24 cellular contexts compared by ENCODE assay signal in genomic region chr1:83706354-83706938, GRCh38.
"Had no signal": no experiment of that assay in that cellular context is flagged by ENCODE, and none has a peak within 500 bp of the region (broad histone marks: within the 10 kb centered on the region; RNA-seq: fewer than 3 reads in every experiment).

No MANE protein-coding gene starts in this region.

- ATAC-seq: Panc1, Right ventricle myocardium inferior, T-cell had no signal

- H3K27ac Mint-ChIP-seq: activated B cell treated with CpG ODN at 0.5 μM for 24 hours; activated T-helper 2 cell treated with anti-CD3 and anti-CD28 coated beads, Interferon-gamma antibody, Interleukin-2, Interleukin-4, amounts not matched to agents 10 μg/mL and 5 μg/mL and 100 μg/mL, durations not matched to agents 14 hours and 24 hours and 36 hours; brain; T-cell had no signal

- H3K4me3 Mint-ChIP-seq: activated B cell treated with CpG ODN at 0.5 μM for 24 hours; brain; central memory CD8-positive, alpha-beta T cell; T-cell had no signal

- H3K9me3 Mint-ChIP-seq: activated B cell treated with CpG ODN at 0.5 μM for 24 hours; activated T-helper 2 cell treated with anti-CD3 and anti-CD28 coated beads, Interferon-gamma antibody, Interleukin-2, Interleukin-4, amounts not matched to agents 10 μg/mL and 5 μg/mL and 100 μg/mL, durations not matched to agents 14 hours and 24 hours and 36 hours; T-cell had no signal

- H3K27me3 Mint-ChIP-seq: central memory CD8-positive, alpha-beta T cell; T-cell had no signal

- DNase-seq: activated B cell treated with CpG ODN at 0.5 μM for 24 hours; activated CD4-positive, alpha-beta T cell treated with anti-CD3 and anti-CD28 coated beads for 1 hour; activated CD4-positive, alpha-beta T cell treated with anti-CD3 and anti-CD28 coated beads, Interleukin-2, amount 50 U/mL, for 4 hours; activated CD8-positive, alpha-beta memory T cell treated with anti-CD3 and anti-CD28 coated beads for 24 hours; activated gamma-delta T cell treated with Interleukin-2 at 50 U/mL for 16 hours; activated naive CD4-positive, alpha-beta T cell treated with anti-CD3 and anti-CD28 coated beads, Interleukin-2, amount 50 U/mL, for 16 hours; amygdala; MM.1S; NCI-H1105; NCI-H1436; NCI-H1694 treated with DMSO at 0.1 percent for 48 hours; NCI-H2029 treated with DMSO at 0.1 percent for 48 hours; NCI-H446 treated with DMSO at 0.1 percent for 48 hours; NCI-H524 treated with DMSO at 0.1 percent for 48 hours; NCI-H82; RPMI8226; T-cell; T1000 had no signal

- H3K4me3 ChIP-seq: SK-N-MC had no signal

- H3K36me3 Mint-ChIP-seq: brain, T-cell had no signal

- H3K27ac ChIP-seq: SK-N-MC had no signal

- H3K4me1 Mint-ChIP-seq: activated B cell treated with CpG ODN at 0.5 μM for 24 hours; central memory CD8-positive, alpha-beta T cell had no signal
